Comparison of ENCODE assay signal across 21 cellular contexts in genomic region chr7:98848918-98849317, GRCh38. TPM values are rescaled to one million over a fixed set of nuclear protein-coding genes. Genes with fewer than 3 reads are reported as not detected.
DNase-seq lines count a peak whose midpoint lies in the region; ATAC-seq and TF ChIP-seq lines count a peak whose summit lies in the region.
"Had no signal": no experiment of that assay in that cellular context is flagged by ENCODE, and none has a peak within 500 bp of the region (broad histone marks: within the 10 kb centered on the region; RNA-seq: fewer than 3 reads in every experiment).

No MANE protein-coding gene starts in this region.

- H3K4ac ChIP-seq in mesenchymal stem cell (ENCODE audit: low read depth in 1 of 2, low read length in 2 of 2): no peak overlapping the region

- H3K4me1 ChIP-seq in right cardiac atrium (ENCODE audit: control insufficient read depth, insufficient read depth, low read length) (no peaks in the 10 kb centered on the region), mesenchymal stem cell (ENCODE audit: control insufficient read depth, insufficient read depth, low read depth, low read length) (peaks cover 9% of the 10 kb centered on the region)
- H3K4me1 ChIP-seq: BE2C had no signal

- DNase-seq in Right ventricle myocardium inferior (ENCODE audit: missing footprints) (peak; percentile 26), right cardiac atrium (no peak), mesenchymal stem cell (no peak)
- DNase-seq: 8988T; ACHN; AML-193; BE2C; CD4-positive, alpha-beta T cell; CD8-positive, alpha-beta memory T cell; DMS 273 treated with DMSO at 0.1 percent for 48 hours; DMS79; EL; GDM1; H9 had no signal

- H2BK15ac ChIP-seq in mesenchymal stem cell (ENCODE audit: low read depth, poor library complexity, severe bottlenecking): peak overlapping the region; percentile 37

- H3K9me3 ChIP-seq in right cardiac atrium (ENCODE audit: control insufficient read depth, low read length): no peaks in the 10 kb centered on the region
- peaks cover 14% of the 10 kb centered on the region for H3K9me3 ChIP-seq in mesenchymal stem cell (ENCODE audit: control insufficient read depth, low read length)
- H3K9me3 ChIP-seq: BE2C had no signal

- no peak overlapping the region for H3K18ac ChIP-seq in mesenchymal stem cell (ENCODE audit: low read depth in 1 of 2, low read length in 2 of 2)

- TF ChIP-seq EP300 in Ishikawa (IDR thresholded peaks at IDR 0.05; ENCODE audit: borderline replicate concordance): no peak

- no peak overlapping the region for H2AFZ ChIP-seq in mesenchymal stem cell (ENCODE audit: low read depth, low read length)
- H2AFZ ChIP-seq: GM23338 had no signal

- no peaks in the 10 kb centered on the region for H3K27me3 ChIP-seq in right cardiac atrium (ENCODE audit: control insufficient read depth, insufficient read depth)
- H3K27me3 ChIP-seq in mesenchymal stem cell (ENCODE audit: control insufficient read depth in 1 of 2, insufficient read depth in 1 of 2, low read length in 2 of 2): peaks cover 2 to 3% of the 10 kb centered on the region in 2 experiments
- H3K27me3 ChIP-seq: BE2C; BLaER1 treated with 17β-estradiol and CSF1 and Interleukin-3, amounts not matched to agents 10 nM and 100 nM had no signal

- H3K36me3 ChIP-seq in mesenchymal stem cell (ENCODE audit: control insufficient read depth in 1 of 2, insufficient read depth in 2 of 2, low read depth in 1 of 2, low read length in 2 of 2): no peaks in the 10 kb centered on the region
- H3K36me3 ChIP-seq: BE2C; BLaER1 treated with 17β-estradiol and CSF1 and Interleukin-3, amounts not matched to agents 10 nM and 100 nM had no signal

- WGBS in right cardiac atrium: 90% methylated on average over 3 of the region's 3 CpGs
- WGBS in mesenchymal stem cell: 84% methylated on average over 3 of the region's 3 CpGs

- no peak overlapping the region for H4K8ac ChIP-seq in mesenchymal stem cell (ENCODE audit: low read length)

- H2BK5ac ChIP-seq in mesenchymal stem cell (ENCODE audit: low read depth, low read length, poor library complexity, severe bottlenecking): no peak overlapping the region

- no peak overlapping the region for H3K9ac ChIP-seq in mesenchymal stem cell (ENCODE audit: low read length)
- H3K9ac ChIP-seq: BLaER1 treated with 17β-estradiol and CSF1 and Interleukin-3, amounts not matched to agents 10 nM and 100 nM had no signal

- H3K4me2 ChIP-seq in mesenchymal stem cell (ENCODE audit: low read length, poor library complexity, severe bottlenecking): no peak overlapping the region
- H3K4me2 ChIP-seq: A549; BLaER1 treated with 17β-estradiol and CSF1 and Interleukin-3, amounts not matched to agents 10 nM and 100 nM; GM23338 had no signal

- no peak for ATAC-seq in Right ventricle myocardium inferior
- ATAC-seq in right cardiac atrium: no peak
- ATAC-seq in HG03571 (IDR thresholded peaks at IDR 0.05; ENCODE audit: unreplicated experiment): no peak
- ATAC-seq in HG03095 (IDR thresholded peaks at IDR 0.05; ENCODE audit: unreplicated experiment): no peak
- ATAC-seq: A549, GM23338 had no signal

- no peak overlapping the region for H3K27ac ChIP-seq in right cardiac atrium (ENCODE audit: low read length)
- H3K27ac ChIP-seq in mesenchymal stem cell (ENCODE audit: low read length, poor library complexity, severe bottlenecking): no peak overlapping the region
- H3K27ac ChIP-seq: A549; BLaER1 treated with 17β-estradiol and CSF1 and Interleukin-3, amounts not matched to agents 10 nM and 100 nM had no signal

- no peak overlapping the region for H2AK5ac ChIP-seq in mesenchymal stem cell (ENCODE audit: low read length, severe bottlenecking)

- no peak for TF ChIP-seq RAD21 in Ishikawa (IDR thresholded peaks at IDR 0.05; ENCODE audit: low read depth)

- H3K14ac ChIP-seq in mesenchymal stem cell (ENCODE audit: low read length in 2 of 2): no peak overlapping the region

- no peak overlapping the region for H3K4me3 ChIP-seq in right cardiac atrium (ENCODE audit: low read length)
- no peak overlapping the region for H3K4me3 ChIP-seq in mesenchymal stem cell (ENCODE audit: insufficient read depth in 1 of 2, low read depth in 1 of 2, low read length in 2 of 2)
- H3K4me3 ChIP-seq: A549; BLaER1 treated with 17β-estradiol and CSF1 and Interleukin-3, amounts not matched to agents 10 nM and 100 nM; GM23338 had no signal

- no peaks in the 10 kb centered on the region for H3K79me1 ChIP-seq in mesenchymal stem cell (replicated peaks; ENCODE audit: low read length, poor library complexity, severe bottlenecking)

- H3K23ac ChIP-seq in mesenchymal stem cell (ENCODE audit: low read length in 2 of 2): no peak overlapping the region

- no peak overlapping the region for H2BK12ac ChIP-seq in mesenchymal stem cell (ENCODE audit: low read length in 2 of 2)

- intact Hi-C loops in Right ventricle myocardium inferior (cut with DNase I) (no loop called here), right cardiac atrium (cut with DNase I) (loop anchor here in 1 of 4 donors (10.0 kb wide), 1 partner anchor 94 kb away; no protein-coding TSS in a partner anchor)

- no peak overlapping the region for H4K91ac ChIP-seq in mesenchymal stem cell (ENCODE audit: low read length)

- H2BK120ac ChIP-seq in mesenchymal stem cell (ENCODE audit: low read depth, low read length): no peak overlapping the region

TF ChIP-seq in Ishikawa, 13 proteins besides CTCF, POLR2A, EP300 and RAD21:
- 0 out of 2 replicates have a peak, but pooled peaks have one; percentile 53 for TF ChIP-seq YY1 (IDR thresholded peaks at IDR 0.05; ENCODE audit: low read depth)
- TF ChIP-seq TCF12 (IDR thresholded peaks at IDR 0.05; ENCODE audit: low read depth): no peak
- TF ChIP-seq FOXM1 (IDR thresholded peaks at IDR 0.05; ENCODE audit: borderline replicate concordance, low read depth): no peak

RNA-seq across cellular contexts. Expression of gene TMEM130, which starts 20.9 kb away (rescaled TPM):
- total RNA-seq in Right ventricle myocardium inferior (not detected), right cardiac atrium (under 1 TPM in 1 of 4 donors, not detected in 3; 0.58 TPM)
- polyA plus RNA-seq in right cardiac atrium: 0.11 TPM
- polyA plus RNA-seq in mesenchymal stem cell (2013, experiment 1 of 2): 0.54 TPM
- polyA plus RNA-seq in mesenchymal stem cell (2013, experiment 2 of 2): 0.32 TPM
- total RNA-seq: CD8-positive, alpha-beta memory T cell had no signal
- polyA plus RNA-seq: CD14-positive monocyte; CD8-positive, alpha-beta memory T cell had no signal

RNA-seq across cellular contexts. Expression of gene TRRAP, which starts 29.4 kb away (rescaled TPM):
- total RNA-seq in Right ventricle myocardium inferior (14.3 TPM), right cardiac atrium (10 to 100 TPM; 17.6 to 26.1 (median 22.7) TPM)
- 11.3 TPM for polyA plus RNA-seq in right cardiac atrium
- polyA plus RNA-seq in mesenchymal stem cell (2013, experiment 1 of 2): 8.7 TPM
- polyA plus RNA-seq in mesenchymal stem cell (2013, experiment 2 of 2): 7.7 TPM
